In the genomic region with DNA sequence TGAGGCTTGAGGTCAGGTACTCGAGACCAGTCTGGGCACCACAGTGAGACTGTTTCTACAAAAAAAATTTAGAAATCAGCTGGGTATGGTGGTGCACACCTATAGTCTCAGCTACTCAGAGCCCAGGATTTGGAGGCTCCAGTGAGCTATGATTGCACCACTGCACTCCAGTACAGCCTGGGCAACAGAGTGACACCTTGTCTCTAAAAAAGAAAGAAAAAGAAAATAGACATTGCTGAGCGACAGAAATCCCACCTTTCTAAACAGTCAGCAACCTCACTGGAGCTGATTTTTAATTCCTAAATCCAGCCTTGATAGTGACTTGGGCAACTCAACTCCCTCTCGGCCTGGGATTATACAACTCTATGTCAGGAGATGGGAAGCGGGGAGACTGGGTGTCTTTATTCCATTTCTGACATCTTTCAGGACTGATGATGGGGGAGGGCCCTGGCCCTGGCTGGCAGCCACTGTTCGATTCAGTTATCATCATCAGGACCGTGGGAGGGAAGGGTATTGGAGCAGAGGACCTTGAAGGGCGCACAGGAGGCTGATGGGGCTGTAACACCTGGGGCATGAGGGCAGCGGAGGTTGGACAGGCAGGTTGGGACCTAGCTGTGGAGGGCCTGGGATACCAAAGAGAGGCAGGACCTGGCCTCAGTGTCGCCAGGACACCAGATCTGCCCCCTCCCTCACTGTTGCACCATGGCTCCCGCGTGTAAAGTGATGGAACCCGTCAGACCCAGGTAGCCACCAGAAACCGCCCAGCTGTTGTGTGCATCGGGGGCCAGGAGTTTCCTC, we compare ENCODE assay signal across 3 cellular contexts.
TF ChIP-seq lines count a peak whose summit lies in the region.

No MANE protein-coding gene starts in this region.

TF ChIP-seq in SK-N-SH, 30 proteins besides CTCF, POLR2A, EP300 and RAD21:
- no peak for TF ChIP-seq FOXJ3 (CRISPR knock-in tag; IDR thresholded peaks at IDR 0.05)
- no peak for TF ChIP-seq USF2 (IDR thresholded peaks at IDR 0.05; ENCODE audit: borderline replicate concordance, low read depth, low read length)
- no peak for TF ChIP-seq CHD2 (IDR thresholded peaks at IDR 0.05; ENCODE audit: low read length, partially characterized antibody)
- no peak for TF ChIP-seq EZH2phosphoT487 (IDR thresholded peaks at IDR 0.05; ENCODE audit: borderline replicate concordance, low read depth)
- TF ChIP-seq, protein P1, sequence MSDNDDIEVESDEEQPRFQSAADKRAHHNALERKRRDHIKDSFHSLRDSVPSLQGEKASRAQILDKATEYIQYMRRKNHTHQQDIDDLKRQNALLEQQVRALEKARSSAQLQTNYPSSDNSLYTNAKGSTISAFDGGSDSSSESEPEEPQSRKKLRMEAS (IDR thresholded peaks at IDR 0.05; ENCODE audit: low read depth) = no peak
- no peak for TF ChIP-seq GABPA (IDR thresholded peaks at IDR 0.05; ENCODE audit: low read depth)
- TF ChIP-seq MEF2A (IDR thresholded peaks at IDR 0.05; ENCODE audit: borderline replicate concordance, low read depth) = no peak
- TF ChIP-seq TCF12 (IDR thresholded peaks at IDR 0.05) = no peak
- no peak for TF ChIP-seq YY1 (IDR thresholded peaks at IDR 0.05; ENCODE audit: low read depth)
- TF ChIP-seq SIN3A (IDR thresholded peaks at IDR 0.05; ENCODE audit: borderline replicate concordance, low read depth, low read length) = no peak
- no peak for TF ChIP-seq FOSL2 (IDR thresholded peaks at IDR 0.05; ENCODE audit: borderline replicate concordance, low read depth)
- no peak for TF ChIP-seq TAF1 (IDR thresholded peaks at IDR 0.05; ENCODE audit: borderline replicate concordance, low read depth, low read length)
- TF ChIP-seq, protein P2, sequence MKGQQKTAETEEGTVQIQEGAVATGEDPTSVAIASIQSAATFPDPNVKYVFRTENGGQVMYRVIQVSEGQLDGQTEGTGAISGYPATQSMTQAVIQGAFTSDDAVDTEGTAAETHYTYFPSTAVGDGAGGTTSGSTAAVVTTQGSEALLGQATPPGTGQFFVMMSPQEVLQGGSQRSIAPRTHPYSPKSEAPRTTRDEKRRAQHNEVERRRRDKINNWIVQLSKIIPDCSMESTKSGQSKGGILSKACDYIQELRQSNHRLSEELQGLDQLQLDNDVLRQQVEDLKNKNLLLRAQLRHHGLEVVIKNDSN (IDR thresholded peaks at IDR 0.05; ENCODE audit: borderline replicate concordance, low read depth) = no peak
- no peak for TF ChIP-seq NRF1 (IDR thresholded peaks at IDR 0.05; ENCODE audit: low read depth, low read length)
- TF ChIP-seq, protein P3, sequence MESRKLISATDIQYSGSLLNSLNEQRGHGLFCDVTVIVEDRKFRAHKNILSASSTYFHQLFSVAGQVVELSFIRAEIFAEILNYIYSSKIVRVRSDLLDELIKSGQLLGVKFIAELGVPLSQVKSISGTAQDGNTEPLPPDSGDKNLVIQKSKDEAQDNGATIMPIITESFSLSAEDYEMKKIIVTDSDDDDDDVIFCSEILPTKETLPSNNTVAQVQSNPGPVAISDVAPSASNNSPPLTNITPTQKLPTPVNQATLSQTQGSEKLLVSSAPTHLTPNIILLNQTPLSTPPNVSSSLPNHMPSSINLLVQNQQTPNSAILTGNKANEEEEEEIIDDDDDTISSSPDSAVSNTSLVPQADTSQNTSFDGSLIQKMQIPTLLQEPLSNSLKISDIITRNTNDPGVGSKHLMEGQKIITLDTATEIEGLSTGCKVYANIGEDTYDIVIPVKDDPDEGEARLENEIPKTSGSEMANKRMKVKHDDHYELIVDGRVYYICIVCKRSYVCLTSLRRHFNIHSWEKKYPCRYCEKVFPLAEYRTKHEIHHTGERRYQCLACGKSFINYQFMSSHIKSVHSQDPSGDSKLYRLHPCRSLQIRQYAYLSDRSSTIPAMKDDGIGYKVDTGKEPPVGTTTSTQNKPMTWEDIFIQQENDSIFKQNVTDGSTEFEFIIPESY (IDR thresholded peaks at IDR 0.05; ENCODE audit: borderline replicate concordance, low read depth) = no peak
- TF ChIP-seq GATA2 (CRISPR knock-in tag; IDR thresholded peaks at IDR 0.05) = no peak
- TF ChIP-seq RCOR1 (IDR thresholded peaks at IDR 0.05; ENCODE audit: low read length) = no peak

TF ChIP-seq in SK-N-SH treated with all-trans-retinoic acid at 6 μM for 48 hours, 23 proteins besides CTCF, POLR2A, EP300 and RAD21:
- TF ChIP-seq ZNF8 (CRISPR knock-in tag; IDR thresholded peaks at IDR 0.05) (no peak), RARB (CRISPR knock-in tag; IDR thresholded peaks at IDR 0.05) (no peak), ZNF70 (CRISPR knock-in tag; IDR thresholded peaks at IDR 0.05) (no peak), SNAI2 (CRISPR knock-in tag; IDR thresholded peaks at IDR 0.05) (no peak), PPARA (CRISPR knock-in tag; IDR thresholded peaks at IDR 0.05; ENCODE audit: borderline replicate concordance) (no peak), CSDC2 (CRISPR knock-in tag; IDR thresholded peaks at IDR 0.05) (no peak), ZFP30 (CRISPR knock-in tag; IDR thresholded peaks at IDR 0.05) (no peak), TOX (CRISPR knock-in tag; IDR thresholded peaks at IDR 0.05; ENCODE audit: borderline replicate concordance) (no peak), CREB5 (CRISPR knock-in tag; IDR thresholded peaks at IDR 0.05; ENCODE audit: low read depth) (no peak), OSR1 (CRISPR knock-in tag; IDR thresholded peaks at IDR 0.05) (no peak), POU6F1 (CRISPR knock-in tag; IDR thresholded peaks at IDR 0.05; ENCODE audit: borderline replicate concordance, low read depth) (no peak)

TF ChIP-seq in HepG2, 621 proteins besides CTCF, POLR2A, EP300 and RAD21 (continues in another document):
- TF ChIP-seq SOX6 (IDR thresholded peaks at IDR 0.05) = no peak
- 0 out of 2 replicates have a peak, but pooled peaks have one; percentile 7 for TF ChIP-seq SOX6 (CRISPR knock-in tag; IDR thresholded peaks at IDR 0.05)
- 0 out of 2 replicates have a peak, but pooled peaks have one; percentile 12 for TF ChIP-seq ZNF790 (CRISPR knock-in tag; IDR thresholded peaks at IDR 0.05; ENCODE audit: borderline replicate concordance)
- no peak for TF ChIP-seq ZFAT (CRISPR knock-in tag; conservative IDR thresholded peaks at IDR 0.05)
- TF ChIP-seq ZNF264 (CRISPR knock-in tag; IDR thresholded peaks at IDR 0.05) = 0 out of 2 replicates have a peak, but pooled peaks have one; percentile 29
- no peak for TF ChIP-seq ZNF205 (CRISPR knock-in tag; IDR thresholded peaks at IDR 0.05)
- no peak for TF ChIP-seq ZNF24 (IDR thresholded peaks at IDR 0.05)
- TF ChIP-seq, protein P4, sequence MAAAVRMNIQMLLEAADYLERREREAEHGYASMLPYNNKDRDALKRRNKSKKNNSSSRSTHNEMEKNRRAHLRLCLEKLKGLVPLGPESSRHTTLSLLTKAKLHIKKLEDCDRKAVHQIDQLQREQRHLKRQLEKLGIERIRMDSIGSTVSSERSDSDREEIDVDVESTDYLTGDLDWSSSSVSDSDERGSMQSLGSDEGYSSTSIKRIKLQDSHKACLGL (CRISPR knock-in tag; IDR thresholded peaks at IDR 0.05) = 0 out of 2 replicates have a peak, but pooled peaks have one; percentile 6
- no peak for TF ChIP-seq POGZ (CRISPR knock-in tag; IDR thresholded peaks at IDR 0.05)
- 0 out of 2 replicates have a peak, but pooled peaks have one; percentile 32 for TF ChIP-seq SALL2 (CRISPR knock-in tag; IDR thresholded peaks at IDR 0.05)
- 0 out of 2 replicates have a peak, but pooled peaks have one; percentile 24 for TF ChIP-seq ZNF772 (CRISPR knock-in tag; IDR thresholded peaks at IDR 0.05)
- TF ChIP-seq, protein P5, sequence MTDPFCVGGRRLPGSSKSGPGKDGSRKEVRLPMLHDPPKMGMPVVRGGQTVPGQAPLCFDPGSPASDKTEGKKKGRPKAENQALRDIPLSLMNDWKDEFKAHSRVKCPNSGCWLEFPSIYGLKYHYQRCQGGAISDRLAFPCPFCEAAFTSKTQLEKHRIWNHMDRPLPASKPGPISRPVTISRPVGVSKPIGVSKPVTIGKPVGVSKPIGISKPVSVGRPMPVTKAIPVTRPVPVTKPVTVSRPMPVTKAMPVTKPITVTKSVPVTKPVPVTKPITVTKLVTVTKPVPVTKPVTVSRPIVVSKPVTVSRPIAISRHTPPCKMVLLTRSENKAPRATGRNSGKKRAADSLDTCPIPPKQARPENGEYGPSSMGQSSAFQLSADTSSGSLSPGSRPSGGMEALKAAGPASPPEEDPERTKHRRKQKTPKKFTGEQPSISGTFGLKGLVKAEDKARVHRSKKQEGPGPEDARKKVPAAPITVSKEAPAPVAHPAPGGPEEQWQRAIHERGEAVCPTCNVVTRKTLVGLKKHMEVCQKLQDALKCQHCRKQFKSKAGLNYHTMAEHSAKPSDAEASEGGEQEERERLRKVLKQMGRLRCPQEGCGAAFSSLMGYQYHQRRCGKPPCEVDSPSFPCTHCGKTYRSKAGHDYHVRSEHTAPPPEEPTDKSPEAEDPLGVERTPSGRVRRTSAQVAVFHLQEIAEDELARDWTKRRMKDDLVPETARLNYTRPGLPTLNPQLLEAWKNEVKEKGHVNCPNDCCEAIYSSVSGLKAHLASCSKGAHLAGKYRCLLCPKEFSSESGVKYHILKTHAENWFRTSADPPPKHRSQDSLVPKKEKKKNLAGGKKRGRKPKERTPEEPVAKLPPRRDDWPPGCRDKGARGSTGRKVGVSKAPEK (CRISPR knock-in tag; IDR thresholded peaks at IDR 0.05; ENCODE audit: borderline replicate concordance) = no peak
- TF ChIP-seq, protein P6, sequence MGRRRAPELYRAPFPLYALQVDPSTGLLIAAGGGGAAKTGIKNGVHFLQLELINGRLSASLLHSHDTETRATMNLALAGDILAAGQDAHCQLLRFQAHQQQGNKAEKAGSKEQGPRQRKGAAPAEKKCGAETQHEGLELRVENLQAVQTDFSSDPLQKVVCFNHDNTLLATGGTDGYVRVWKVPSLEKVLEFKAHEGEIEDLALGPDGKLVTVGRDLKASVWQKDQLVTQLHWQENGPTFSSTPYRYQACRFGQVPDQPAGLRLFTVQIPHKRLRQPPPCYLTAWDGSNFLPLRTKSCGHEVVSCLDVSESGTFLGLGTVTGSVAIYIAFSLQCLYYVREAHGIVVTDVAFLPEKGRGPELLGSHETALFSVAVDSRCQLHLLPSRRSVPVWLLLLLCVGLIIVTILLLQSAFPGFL (CRISPR knock-in tag; IDR thresholded peaks at IDR 0.05) = 0 out of 2 replicates have a peak, but pooled peaks have one; percentile 51
- 0 out of 2 replicates have a peak, but pooled peaks have one; percentile 35 for TF ChIP-seq NRL (CRISPR knock-in tag; IDR thresholded peaks at IDR 0.05; ENCODE audit: borderline replicate concordance)
- TF ChIP-seq ATM (IDR thresholded peaks at IDR 0.05; ENCODE audit: borderline replicate concordance) = no peak
- TF ChIP-seq ZNF773 (CRISPR knock-in tag; IDR thresholded peaks at IDR 0.05; ENCODE audit: borderline replicate concordance) = 0 out of 2 replicates have a peak, but pooled peaks have one; percentile 33
- no peak for TF ChIP-seq ZNF572 (CRISPR knock-in tag; IDR thresholded peaks at IDR 0.05)
- TF ChIP-seq HMGA1 (CRISPR knock-in tag; conservative IDR thresholded peaks at IDR 0.05) = no peak
- TF ChIP-seq ETV6 (CRISPR knock-in tag; conservative IDR thresholded peaks at IDR 0.05) = no peak
- no peak for TF ChIP-seq RARA (CRISPR knock-in tag; IDR thresholded peaks at IDR 0.05)
- 0 out of 2 replicates have a peak, but pooled peaks have one; percentile 7 for TF ChIP-seq DR1 (CRISPR knock-in tag; IDR thresholded peaks at IDR 0.05)
- no peak for TF ChIP-seq ZNF558 (CRISPR knock-in tag; IDR thresholded peaks at IDR 0.05; ENCODE audit: borderline replicate concordance)
- no peak for TF ChIP-seq BCLAF1 (IDR thresholded peaks at IDR 0.05)
- 0 out of 2 replicates have a peak, but pooled peaks have one; percentile 53 for TF ChIP-seq ZNF367 (CRISPR knock-in tag; IDR thresholded peaks at IDR 0.05; ENCODE audit: borderline replicate concordance)
- no peak for TF ChIP-seq CENPT (CRISPR knock-in tag; IDR thresholded peaks at IDR 0.05; ENCODE audit: low read depth)
- no peak for TF ChIP-seq ZNF792 (CRISPR knock-in tag; IDR thresholded peaks at IDR 0.05)
- TF ChIP-seq, protein P7, sequence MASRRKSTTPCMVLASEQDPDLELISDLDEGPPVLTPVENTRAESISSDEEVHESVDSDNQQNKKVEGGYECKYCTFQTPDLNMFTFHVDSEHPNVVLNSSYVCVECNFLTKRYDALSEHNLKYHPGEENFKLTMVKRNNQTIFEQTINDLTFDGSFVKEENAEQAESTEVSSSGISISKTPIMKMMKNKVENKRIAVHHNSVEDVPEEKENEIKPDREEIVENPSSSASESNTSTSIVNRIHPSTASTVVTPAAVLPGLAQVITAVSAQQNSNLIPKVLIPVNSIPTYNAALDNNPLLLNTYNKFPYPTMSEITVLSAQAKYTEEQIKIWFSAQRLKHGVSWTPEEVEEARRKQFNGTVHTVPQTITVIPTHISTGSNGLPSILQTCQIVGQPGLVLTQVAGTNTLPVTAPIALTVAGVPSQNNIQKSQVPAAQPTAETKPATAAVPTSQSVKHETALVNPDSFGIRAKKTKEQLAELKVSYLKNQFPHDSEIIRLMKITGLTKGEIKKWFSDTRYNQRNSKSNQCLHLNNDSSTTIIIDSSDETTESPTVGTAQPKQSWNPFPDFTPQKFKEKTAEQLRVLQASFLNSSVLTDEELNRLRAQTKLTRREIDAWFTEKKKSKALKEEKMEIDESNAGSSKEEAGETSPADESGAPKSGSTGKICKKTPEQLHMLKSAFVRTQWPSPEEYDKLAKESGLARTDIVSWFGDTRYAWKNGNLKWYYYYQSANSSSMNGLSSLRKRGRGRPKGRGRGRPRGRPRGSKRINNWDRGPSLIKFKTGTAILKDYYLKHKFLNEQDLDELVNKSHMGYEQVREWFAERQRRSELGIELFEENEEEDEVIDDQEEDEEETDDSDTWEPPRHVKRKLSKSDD (CRISPR knock-in tag; IDR thresholded peaks at IDR 0.05; ENCODE audit: low read depth) = no peak
- no peak for TF ChIP-seq CBX2 (IDR thresholded peaks at IDR 0.05; ENCODE audit: low read depth, low read length)
- no peak for TF ChIP-seq CBX2 (CRISPR knock-in tag; IDR thresholded peaks at IDR 0.05; ENCODE audit: low read depth)
- 0 out of 2 replicates have a peak, but pooled peaks have one; percentile 20 for TF ChIP-seq MYC (CRISPR knock-in tag; IDR thresholded peaks at IDR 0.05; ENCODE audit: borderline replicate concordance)
